Comparison of ENCODE assay signal across 8 cellular contexts in the genomic region with DNA sequence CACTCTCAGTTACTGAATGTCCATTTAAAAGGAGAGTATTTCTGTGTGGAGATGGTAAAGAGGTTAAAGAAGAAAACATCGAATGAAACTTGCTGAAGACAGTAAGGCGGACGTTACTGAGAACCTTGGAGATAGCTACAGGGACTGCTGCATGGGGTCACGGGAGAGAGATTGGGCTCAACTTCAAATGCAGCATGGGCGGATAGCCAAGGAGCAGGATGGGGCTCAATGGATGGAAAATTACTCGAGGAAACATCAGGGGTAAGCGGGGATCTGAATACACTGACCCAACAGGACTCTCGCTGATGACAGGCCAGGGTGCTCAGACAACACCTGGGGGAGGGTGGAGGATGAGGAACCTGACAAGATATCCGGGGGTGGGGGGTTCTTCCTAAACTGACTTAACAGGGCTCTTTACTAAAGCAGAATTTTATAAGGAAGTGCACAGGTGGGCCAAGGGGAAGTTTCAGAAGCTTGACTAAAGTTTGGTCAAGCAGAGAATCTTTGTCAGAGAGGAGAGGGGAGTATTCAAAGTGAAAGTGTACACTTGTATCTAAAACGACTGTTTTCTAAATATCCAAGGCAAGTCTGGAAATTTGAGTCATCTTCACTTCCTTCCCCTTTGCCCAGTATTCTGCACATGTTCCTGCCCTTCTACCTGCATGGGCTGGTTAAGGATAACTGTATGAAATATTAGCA. TPM values are rescaled to one million over a fixed set of nuclear protein-coding genes. Genes with fewer than 3 reads are reported as not detected.
DNase-seq lines count a peak whose midpoint lies in the region; ATAC-seq, FAIRE-seq and TF ChIP-seq lines count a peak whose summit lies in the region.

No MANE protein-coding gene starts in this region.

- TF ChIP-seq POLR2A in vagina (IDR thresholded peaks at IDR 0.05) = no peak

- no peaks in the 10 kb centered on the region for H3K36me3 ChIP-seq in bronchial epithelial cell (ENCODE audit: control insufficient read depth, insufficient read depth, low read length)
- no peaks in the 10 kb centered on the region for H3K36me3 ChIP-seq in vagina

- H3K27ac ChIP-seq in vagina (peak overlapping the region; percentile 56), substantia nigra (ENCODE audit: low read depth, low read length, poor library complexity, severe bottlenecking) (no peak overlapping the region)

- POLR2A ChIA-PET in GM10248 (lab: Yijun Ruan, JAX) = no interaction called here

- DNase-seq in GM10248 (ENCODE audit: extremely low spot score) (peak; percentile 52), bronchial epithelial cell (ENCODE audit: low read depth) (peak; percentile 74), vagina (ENCODE audit: extremely low spot score in 2 of 2) (no peak), substantia nigra (lab: John Stamatoyannopoulos, UW) (no peak), COLO829 (ENCODE audit: low spot score) (no peak), T1000 (lab: John Stamatoyannopoulos, UW) (no peak)

- CTCF ChIA-PET in GM10248 (lab: Yijun Ruan, JAX) = interaction anchor here (1.0 to 6.6 kb wide), 5 partner anchors 12 to 546 kb away, joined by 3 to 96 read pairs (median 3); a partner anchor contains a TSS

- TF ChIP-seq CTCF in GM10248 (IDR thresholded peaks at IDR 0.05; ENCODE audit: control extremely low read depth, extremely low read depth, low read depth, missing control alignments) (no peak), bronchial epithelial cell (IDR thresholded peaks at IDR 0.05; ENCODE audit: insufficient read depth, low read length, severe bottlenecking) (no peak), vagina (IDR thresholded peaks at IDR 0.05) (no peak)

- ATAC-seq in GM19467 (IDR thresholded peaks at IDR 0.05; ENCODE audit: unreplicated experiment) (peak; percentile 70), HG03439 (IDR thresholded peaks at IDR 0.05; ENCODE audit: unreplicated experiment) (peak; percentile 53)

- intact Hi-C loops in vagina (cut with DNase I) = loop anchor here (5.0 to 10.0 kb wide), 2 partner anchors 169 to 546 kb away; a partner anchor contains a TSS

- H3K9me3 ChIP-seq in vagina = no peaks in the 10 kb centered on the region

- H3K4me3 ChIP-seq in bronchial epithelial cell (ENCODE audit: low read depth, low read length) = no peak overlapping the region
- H3K4me3 ChIP-seq in vagina = no peak overlapping the region

- H3K4me1 ChIP-seq in vagina = peaks cover 9% of the 10 kb centered on the region

- H3K27me3 ChIP-seq in bronchial epithelial cell (ENCODE audit: control insufficient read depth, insufficient read depth, low read length) (no peaks in the 10 kb centered on the region), vagina (no peaks in the 10 kb centered on the region)

- FAIRE-seq in bronchial epithelial cell (lab: Jason Lieb, UNC) = no peak

RNA-seq across cellular contexts. Expression of a gene that starts 22.8 kb away (rescaled TPM):
- total RNA-seq in bronchial epithelial cell (0.13 TPM in 1 of 2 replicates, not detected in the other), vagina (not detected)

RNA-seq across cellular contexts. Expression of a gene that starts 45.1 kb away (rescaled TPM):
- total RNA-seq in bronchial epithelial cell (11.1 and 11.4 TPM in 2 replicates), vagina (11.0 TPM)

Comparison
In these comparisons a context has a peak if more than half of its experiments do, and no peak if none do; other contexts are left out.
1. DNase-seq: peak in GM10248 (single experiment) and bronchial epithelial cell (single experiment); none in vagina (0 of 2), substantia nigra (0 of 49), COLO829 (single experiment) and T1000 (single experiment).